ENCODE assay signal across 20 cellular contexts in genomic region chr13:58247080-58247479, GRCh38.
DNase-seq lines count a peak whose midpoint lies in the region; ATAC-seq and TF ChIP-seq lines count a peak whose summit lies in the region.
"Had no signal": no experiment of that assay in that cellular context is flagged by ENCODE, and none has a peak within 500 bp of the region (broad histone marks: within the 10 kb centered on the region; RNA-seq: fewer than 3 reads in every experiment).

No MANE protein-coding gene starts in this region.

- no peak overlapping the region for H3K4me3 Mint-ChIP-seq in activated CD4-positive, alpha-beta T cell treated with anti-CD3 and anti-CD28 coated beads, Interleukin-2, amount 10 ng/mL, durations not matched to agents 24 days and 14 days
- H3K4me3 Mint-ChIP-seq: CD14-positive monocyte; CD4-positive, CD25-positive, alpha-beta regulatory T cell; CD8-positive, alpha-beta T cell had no signal

- ATAC-seq in Right ventricle myocardium inferior (peak; percentile 89), heart left ventricle (peak; percentile 71 to 91 (median 80)), left cardiac atrium (peak; percentile 16 to 50), left ventricle myocardium superior (peak; percentile 93)
- ATAC-seq: A549; CD8-positive, alpha-beta T cell had no signal

- H3K27ac Mint-ChIP-seq in activated CD4-positive, alpha-beta T cell treated with anti-CD3 and anti-CD28 coated beads, Interleukin-2, amount 10 ng/mL, durations not matched to agents 24 days and 14 days = no peak overlapping the region
- H3K27ac Mint-ChIP-seq: CD14-positive monocyte; CD4-positive, CD25-positive, alpha-beta regulatory T cell; CD8-positive, alpha-beta T cell had no signal

- no peak for TF ChIP-seq POLR2A in heart left ventricle (IDR thresholded peaks at IDR 0.05)

- H3K36me3 ChIP-seq in heart left ventricle = no peaks in the 10 kb centered on the region
- H3K36me3 ChIP-seq: BE2C, BLaER1 had no signal

- H3K27ac ChIP-seq in heart left ventricle = peak overlapping the region in 4 of 12 donors; percentile 7 to 52 (median 20)
- H3K27ac ChIP-seq: 22Rv1, A549, BLaER1 had no signal

- WGBS in heart left ventricle, 4 donors = 30 to 39% (median 37%) methylated on average over 2 of the region's 2 CpGs

- no peaks in the 10 kb centered on the region for H3K4me1 ChIP-seq in heart left ventricle
- H3K4me1 ChIP-seq: A549, BE2C, BLaER1, Caco-2 had no signal

- no peaks in the 10 kb centered on the region for H3K27me3 Mint-ChIP-seq in activated CD4-positive, alpha-beta T cell treated with anti-CD3 and anti-CD28 coated beads, Interleukin-2, amount 10 ng/mL, durations not matched to agents 24 days and 14 days
- H3K27me3 Mint-ChIP-seq: CD4-positive, CD25-positive, alpha-beta regulatory T cell had no signal

- no peaks in the 10 kb centered on the region for H3K9me3 Mint-ChIP-seq in activated CD4-positive, alpha-beta T cell treated with anti-CD3 and anti-CD28 coated beads, Interleukin-2, amount 10 ng/mL, durations not matched to agents 24 days and 14 days

- no peaks in the 10 kb centered on the region for H3K4me1 Mint-ChIP-seq in activated CD4-positive, alpha-beta T cell treated with anti-CD3 and anti-CD28 coated beads, Interleukin-2, amount 10 ng/mL, durations not matched to agents 24 days and 14 days
- H3K4me1 Mint-ChIP-seq: CD14-positive monocyte had no signal

- H3K27me3 ChIP-seq in heart left ventricle = no peaks in the 10 kb centered on the region
- H3K27me3 ChIP-seq: BE2C, BLaER1 had no signal

- TF ChIP-seq CTCF in heart left ventricle (IDR thresholded peaks at IDR 0.05) = no peak

- intact Hi-C loops in Right ventricle myocardium inferior (cut with DNase I) (loop anchor here (10.0 kb wide), 1 partner anchor 202 kb away; no protein-coding TSS in a partner anchor), cardiac septum (cut with DNase I) (no loop called here), heart left ventricle (cut with DNase I) (no loop called here), left cardiac atrium (cut with DNase I) (no loop called here), left ventricle myocardium superior (cut with micrococcal nuclease) (no loop called here)
- intact Hi-C loops in activated CD4-positive, alpha-beta T cell treated with anti-CD3 and anti-CD28 coated beads, Interleukin-2, amount 10 ng/mL, durations not matched to agents 24 days and 14 days (cut with micrococcal nuclease) = no loop called here

- H3K36me3 Mint-ChIP-seq in activated CD4-positive, alpha-beta T cell treated with anti-CD3 and anti-CD28 coated beads, Interleukin-2, amount 10 ng/mL, durations not matched to agents 24 days and 14 days (ENCODE audit: low read depth) = no peaks in the 10 kb centered on the region
- H3K36me3 Mint-ChIP-seq: CD14-positive monocyte; CD4-positive, CD25-positive, alpha-beta regulatory T cell; CD8-positive, alpha-beta T cell had no signal

- DNase-seq in Right ventricle myocardium inferior (ENCODE audit: missing footprints) (no peak), cardiac septum (ENCODE audit: low spot score) (no peak), heart left ventricle (no peak), left cardiac atrium (no peak), left ventricle myocardium superior (no peak), NK-92 (lab: John Stamatoyannopoulos, UW; ENCODE audit: unreplicated experiment) (no peak)
- no peak for DNase-seq in activated CD4-positive, CD25-positive, alpha-beta regulatory T cell (lab: John Stamatoyannopoulos, UW)
- DNase-seq in activated CD4-positive, alpha-beta T cell treated with anti-CD3 and anti-CD28 coated beads, Interleukin-2, amount 10 ng/mL, durations not matched to agents 24 days and 14 days = no peak
- DNase-seq: BE2C; C1 segment of cervical spinal cord; Caco-2; Calu3; CD4-positive, CD25-positive, alpha-beta regulatory T cell; CD8-positive, alpha-beta T cell; DMS79 treated with DMSO at 0.1 percent for 48 hours; GF-D8 had no signal

- H3K4me3 ChIP-seq in heart left ventricle = no peak overlapping the region
- H3K4me3 ChIP-seq: A549, BLaER1 had no signal

- peaks cover 0 to 18% (median 3%) of the 10 kb centered on the region in 12 donors for H3K9me3 ChIP-seq in heart left ventricle
- H3K9me3 ChIP-seq: A549, BE2C, BLaER1, Caco-2 had no signal

Comparison
In these comparisons a context has a peak if more than half of its experiments do, and no peak if none do; other contexts are left out.
1. ATAC-seq: peak in every context shown above with its lines; median percentile 93 in left ventricle myocardium superior; 89 in Right ventricle myocardium inferior; 80 in heart left ventricle; 33 in left cardiac atrium.